Comparison of ENCODE assay signal across 7 cellular contexts in genomic region chr1:67214420-67215174, GRCh38. TPM values are rescaled to one million over a fixed set of nuclear protein-coding genes. Genes with fewer than 3 reads are reported as not detected.
DNase-seq lines count a peak whose midpoint lies in the region; ATAC-seq, FAIRE-seq and TF ChIP-seq lines count a peak whose summit lies in the region.

No MANE protein-coding gene starts in this region.

- H3K27ac Mint-ChIP-seq in activated B cell treated with CpG ODN at 0.5 μM for 24 hours: no peak overlapping the region

- no peak for TF ChIP-seq CTCF in activated B cell treated with CpG ODN at 0.5 μM for 24 hours (IDR thresholded peaks at IDR 0.05)
- TF ChIP-seq CTCF in sigmoid colon (IDR thresholded peaks at IDR 0.05): peak in 1 of 4 experiments; percentile 8

- CTCF ChIA-PET in activated B cell treated with CpG ODN at 0.5 μM for 24 hours (lab: Charles Lee): interaction anchor here (0.8 to 6.7 kb wide), 19 partner anchors 8 to 545 kb away, joined by 3 to 77 read pairs (median 3); no protein-coding TSS in a partner anchor

- H3K4me3 ChIP-seq in sigmoid colon: no peak overlapping the region

- H3K27ac ChIP-seq in sigmoid colon: no peak overlapping the region

- no peak overlapping the region for H3K4me3 Mint-ChIP-seq in activated B cell treated with CpG ODN at 0.5 μM for 24 hours

- peaks cover 9% of the 10 kb centered on the region for H3K4me1 Mint-ChIP-seq in activated B cell treated with CpG ODN at 0.5 μM for 24 hours

- FAIRE-seq in G401.6 (lab: Jason Lieb, UNC): peak; percentile 79

- POLR2A ChIA-PET in activated B cell treated with CpG ODN at 0.5 μM for 24 hours (lab: Charles Lee): no interaction called here

- intact Hi-C loops in activated B cell treated with CpG ODN at 0.5 μM for 24 hours (cut with micrococcal nuclease): loop anchor here (1.0 to 5.0 kb wide), 4 partner anchors 67 to 286 kb away; partner anchors contain the start of gene SLC35D1
- intact Hi-C loops in sigmoid colon (cut with DNase I): loop anchor here (2.0 kb wide), 1 partner anchor 286 kb away; no protein-coding TSS in a partner anchor

- no peaks in the 10 kb centered on the region for H3K36me3 Mint-ChIP-seq in activated B cell treated with CpG ODN at 0.5 μM for 24 hours (ENCODE audit: low read depth)

- H3K36me3 ChIP-seq in sigmoid colon: no peaks in the 10 kb centered on the region

- DNase-seq in activated B cell treated with CpG ODN at 0.5 μM for 24 hours: no peak
- DNase-seq in fibroblast of gingiva (ENCODE audit: low read depth): peak; percentile 14
- peak; percentile 43 for DNase-seq in stimulated activated CD4-positive, alpha-beta T cell treated with anti-CD3 and anti-CD28 coated beads, Interleukin-12 subunit alpha, Interleukin-12 subunit beta, amount 100 ng/mL, for 4 hours
- no peak for DNase-seq in sigmoid colon

- WGBS in sigmoid colon, 2 donors: 85 to 87% methylated on average over 11 of the region's 11 CpGs

- ATAC-seq in GM19438 (IDR thresholded peaks at IDR 0.05; ENCODE audit: low read depth, unreplicated experiment) (peak; percentile 75), HG03439 (IDR thresholded peaks at IDR 0.05; ENCODE audit: unreplicated experiment) (peak; percentile 75), activated B cell treated with CpG ODN at 0.5 μM for 24 hours (ENCODE audit: low read depth) (peak; percentile 62)

- H3K27me3 Mint-ChIP-seq in activated B cell treated with CpG ODN at 0.5 μM for 24 hours: no peaks in the 10 kb centered on the region

- H3K4me1 ChIP-seq in sigmoid colon: no peaks in the 10 kb centered on the region

- TF ChIP-seq EP300 in sigmoid colon (IDR thresholded peaks at IDR 0.05): no peak

- H3K27me3 ChIP-seq in sigmoid colon: no peaks in the 10 kb centered on the region

- no peaks in the 10 kb centered on the region for H3K9me3 Mint-ChIP-seq in activated B cell treated with CpG ODN at 0.5 μM for 24 hours

- no peaks in the 10 kb centered on the region for H3K9me3 ChIP-seq in sigmoid colon

- TF ChIP-seq POLR2A in sigmoid colon (IDR thresholded peaks at IDR 0.05): no peak

RNA-seq across cellular contexts. Expression of gene IL23R, which starts 48.3 kb away (rescaled TPM):
- not detected in 2 replicates for total RNA-seq in activated B cell treated with CpG ODN at 0.5 μM for 24 hours
- total RNA-seq in sigmoid colon: not detected
- polyA plus RNA-seq in sigmoid colon: under 1 TPM; 0.58 to 0.69 (median 0.60) TPM

Comparison
In these comparisons a context has a peak if more than half of its experiments do, and no peak if none do; other contexts are left out.
1. DNase-seq: peak in fibroblast of gingiva (single experiment) and stimulated activated CD4-positive, alpha-beta T cell treated with anti-CD3 and anti-CD28 coated beads, Interleukin-12 subunit alpha, Interleukin-12 subunit beta, amount 100 ng/mL, for 4 hours (single experiment); none in activated B cell treated with CpG ODN at 0.5 μM for 24 hours (single experiment) and sigmoid colon (single experiment).
2. Peak in every context shown above with its lines, with median percentiles within 50 percentile points of each other: ATAC-seq.